Comparison of ENCODE assay signal across 11 cellular contexts in genomic region chr6:157898169-157898568, GRCh38.
A peak's percentile ranks its signal among the peaks of the same experiment; 100 is the strongest.
DNase-seq lines count a peak whose midpoint lies in the region; ATAC-seq and TF ChIP-seq lines count a peak whose summit lies in the region.
"Had no signal": no experiment of that assay in that cellular context is flagged by ENCODE, and none has a peak within 500 bp of the region (broad histone marks: within the 10 kb centered on the region; RNA-seq: fewer than 3 reads in every experiment).

No MANE protein-coding gene starts in this region.

- peak; percentile 45 for TF ChIP-seq CTCF in CD8-positive, alpha-beta T cell (IDR thresholded peaks at IDR 0.05)
- TF ChIP-seq CTCF in cardiac fibroblast (IDR thresholded peaks at IDR 0.05; ENCODE audit: low read depth, low read length), result peak; percentile 15

- peak overlapping the region; percentile 41 for H3K27ac Mint-ChIP-seq in CD8-positive, alpha-beta T cell
- peak overlapping the region; percentile 8 for H3K27ac Mint-ChIP-seq in memory B cell

- peaks cover 16% of the 10 kb centered on the region for H3K4me1 Mint-ChIP-seq in CD8-positive, alpha-beta T cell (ENCODE audit: low read depth)
- peaks cover 3% of the 10 kb centered on the region for H3K4me1 Mint-ChIP-seq in memory B cell

- H3K4me1 ChIP-seq in CD8-positive, alpha-beta T cell (ENCODE audit: insufficient read depth, low read length), result peaks cover under 1% of the 10 kb centered on the region

- H3K27ac ChIP-seq in CD8-positive, alpha-beta T cell (ENCODE audit: low read depth, low read length), result no peak overlapping the region
- H3K27ac ChIP-seq: ovary, PC-9 had no signal

- POLR2A ChIA-PET in CD8-positive, alpha-beta T cell (lab: Charles Lee), result no interaction called here

- no peak overlapping the region for H3K4me3 Mint-ChIP-seq in CD8-positive, alpha-beta T cell
- no peak overlapping the region for H3K4me3 Mint-ChIP-seq in memory B cell

- H3K9me3 Mint-ChIP-seq in CD8-positive, alpha-beta T cell, result no peaks in the 10 kb centered on the region
- H3K9me3 Mint-ChIP-seq in memory B cell, result no peaks in the 10 kb centered on the region

- intact Hi-C loops in CD8-positive, alpha-beta T cell (cut with DNase I, micrococcal nuclease), result loop anchor here (1.0 to 5.0 kb wide), 2 partner anchors 141 to 231 kb away; no protein-coding TSS in a partner anchor

- no peaks in the 10 kb centered on the region for H3K27me3 Mint-ChIP-seq in CD8-positive, alpha-beta T cell (ENCODE audit: low read depth)
- H3K27me3 Mint-ChIP-seq in memory B cell, result no peaks in the 10 kb centered on the region

- peak; percentile 56 for ATAC-seq in CD8-positive, alpha-beta T cell
- no peak for ATAC-seq in memory B cell (ENCODE audit: low read depth)
- ATAC-seq in activated CD4-positive, CD25-positive, alpha-beta regulatory T cell treated with anti-CD3 and anti-CD28 coated beads, Interleukin-2, amount 50 U/mL, for 24 hours, result no peak
- no peak for ATAC-seq in HG02642 (IDR thresholded peaks at IDR 0.05; ENCODE audit: poor library complexity, unreplicated experiment)
- no peak for ATAC-seq in GM21528 (IDR thresholded peaks at IDR 0.05; ENCODE audit: low FRiP score, unreplicated experiment)
- ATAC-seq in HG03571 (IDR thresholded peaks at IDR 0.05; ENCODE audit: unreplicated experiment), result no peak

- no peaks in the 10 kb centered on the region for H3K9me3 ChIP-seq in CD8-positive, alpha-beta T cell (ENCODE audit: low read length)
- H3K9me3 ChIP-seq: ovary had no signal

- H3K4me3 ChIP-seq in CD8-positive, alpha-beta T cell (ENCODE audit: low read depth, low read length), result no peak overlapping the region
- H3K4me3 ChIP-seq in cardiac fibroblast (replicated peaks in 1 of 2; ENCODE audit: low read depth in 2 of 2, low read length in 2 of 2), result no peak overlapping the region
- H3K4me3 ChIP-seq: ovary, PC-9 had no signal

- peaks cover 65% of the 10 kb centered on the region for H3K36me3 Mint-ChIP-seq in CD8-positive, alpha-beta T cell
- peaks cover 10% of the 10 kb centered on the region for H3K36me3 Mint-ChIP-seq in memory B cell

- H3K27me3 ChIP-seq in CD8-positive, alpha-beta T cell (ENCODE audit: insufficient read depth, low read length), result no peaks in the 10 kb centered on the region
- H3K27me3 ChIP-seq: ovary had no signal

- CTCF ChIA-PET in CD8-positive, alpha-beta T cell (lab: Charles Lee), result interaction anchor here (1.0 to 1.8 kb wide), 4 partner anchors 16 to 189 kb away, joined by 3 to 5 read pairs (median 4); no protein-coding TSS in a partner anchor

- peak in 2 of 7 experiments; percentile 46 to 63 for DNase-seq in CD8-positive, alpha-beta T cell
- peak; percentile 23 for DNase-seq in NAMALWA (ENCODE audit: low spot score)
- DNase-seq in cardiac fibroblast (ENCODE audit: low read depth in 2 of 2), result no peak
- DNase-seq in memory B cell (ENCODE audit: low spot score in 2 of 2), result no peak
- DNase-seq: NCI-H1930, ovary, PC-9 had no signal

- no peaks in the 10 kb centered on the region for H3K36me3 ChIP-seq in CD8-positive, alpha-beta T cell (ENCODE audit: insufficient read depth, low read length)
- H3K36me3 ChIP-seq: ovary had no signal
